Comparison of ENCODE assay signal across 17 cellular contexts in genomic region chr10:88245974-88246511, GRCh38.
DNase-seq lines count a peak whose midpoint lies in the region; ATAC-seq and TF ChIP-seq lines count a peak whose summit lies in the region.
"Had no signal": no experiment of that assay in that cellular context is flagged by ENCODE, and none has a peak within 500 bp of the region (broad histone marks: within the 10 kb centered on the region; RNA-seq: fewer than 3 reads in every experiment).

No MANE protein-coding gene starts in this region.

- H3K23ac ChIP-seq in IMR-90 (ENCODE audit: low read depth, low read length) = no peak overlapping the region

- H3K9me3 Mint-ChIP-seq in CD4-positive, alpha-beta T cell = no peaks in the 10 kb centered on the region
- no peaks in the 10 kb centered on the region for H3K9me3 Mint-ChIP-seq in activated naive CD8-positive, alpha-beta T cell treated with anti-CD3 and anti-CD28 coated beads, Interleukin-2, amount 50 U/mL, for 24 hours
- H3K9me3 Mint-ChIP-seq: activated CD8-positive, alpha-beta T cell treated with anti-CD3 and anti-CD28 coated beads for 36 hours; CD4-positive, alpha-beta memory T cell; GM23338; IgD-negative memory B cell had no signal

- no peaks in the 10 kb centered on the region for H3K36me3 Mint-ChIP-seq in CD4-positive, alpha-beta T cell (ENCODE audit: low read depth)
- H3K36me3 Mint-ChIP-seq in activated naive CD8-positive, alpha-beta T cell treated with anti-CD3 and anti-CD28 coated beads, Interleukin-2, amount 50 U/mL, for 24 hours (ENCODE audit: low read depth) = no peaks in the 10 kb centered on the region
- H3K36me3 Mint-ChIP-seq: CD4-positive, alpha-beta memory T cell; IgD-negative memory B cell had no signal

- H3K4me1 Mint-ChIP-seq in CD4-positive, alpha-beta T cell (ENCODE audit: low read depth) = peaks cover 18% of the 10 kb centered on the region
- peaks cover 13% of the 10 kb centered on the region for H3K4me1 Mint-ChIP-seq in activated naive CD8-positive, alpha-beta T cell treated with anti-CD3 and anti-CD28 coated beads, Interleukin-2, amount 50 U/mL, for 24 hours

- no peak overlapping the region for H3K27ac Mint-ChIP-seq in CD4-positive, alpha-beta T cell
- H3K27ac Mint-ChIP-seq in activated naive CD8-positive, alpha-beta T cell treated with anti-CD3 and anti-CD28 coated beads, Interleukin-2, amount 50 U/mL, for 24 hours = no peak overlapping the region
- H3K27ac Mint-ChIP-seq: activated CD8-positive, alpha-beta T cell treated with anti-CD3 and anti-CD28 coated beads for 36 hours; activated naive CD8-positive, alpha-beta T cell treated with anti-CD3 and anti-CD28 coated beads, Interleukin-2, amount 10 ng/mL, durations not matched to agents 7 days and 5 days; CD4-positive, alpha-beta memory T cell; GM23338; T-helper 2 cell treated with Interferon-gamma antibody and Interleukin-4, amounts not matched to agents 5 μg/mL and 100 μg/mL, for 36 hours had no signal

- H3K27me3 Mint-ChIP-seq in CD4-positive, alpha-beta T cell = no peaks in the 10 kb centered on the region
- H3K27me3 Mint-ChIP-seq in activated naive CD8-positive, alpha-beta T cell treated with anti-CD3 and anti-CD28 coated beads, Interleukin-2, amount 50 U/mL, for 24 hours = peaks cover 3% of the 10 kb centered on the region
- H3K27me3 Mint-ChIP-seq: activated CD8-positive, alpha-beta T cell treated with anti-CD3 and anti-CD28 coated beads for 36 hours; CD4-positive, alpha-beta memory T cell; IgD-negative memory B cell had no signal

- H3K4me1 ChIP-seq in IMR-90 (ENCODE audit: control insufficient read depth, insufficient read depth, low read length) = peaks cover 5% of the 10 kb centered on the region
- peaks cover 38 to 48% (median 43%) of the 10 kb centered on the region in 3 donors for H3K4me1 ChIP-seq in skeletal muscle tissue (ENCODE audit: control insufficient read depth in 3 of 3, insufficient read depth in 3 of 3, low read length in 3 of 3)
- H3K4me1 ChIP-seq: prostate gland had no signal

- no peak overlapping the region for H4K5ac ChIP-seq in IMR-90 (ENCODE audit: low read depth, low read length)

- POLR2A ChIA-PET in IMR-90 (lab: Charles Lee; ENCODE audit: unreplicated experiment) = no interaction called here
- POLR2A ChIA-PET in CD4-positive, alpha-beta T cell (lab: Charles Lee) = no interaction called here

- no peak overlapping the region for H3K56ac ChIP-seq in IMR-90 (ENCODE audit: extremely low read depth, insufficient read depth, low read length)

- no peak overlapping the region for H2BK20ac ChIP-seq in IMR-90 (ENCODE audit: low read depth, low read length)

- BruUV-seq in IMR-90 (replicated peaks; lab: Mats Ljungman, UMichigan) = no TSS peak

- intact Hi-C loops in IMR-90 (cut with micrococcal nuclease) = loop anchor here (10.0 kb wide), 1 partner anchor 381 kb away; the partner anchor contains the start of genes KLLN and PTEN
- intact Hi-C loops in CD4-positive, alpha-beta T cell (cut with DNase I, micrococcal nuclease) = no loop called here
- intact Hi-C loops in lower leg skin (cut with DNase I; ENCODE audit: low total_unique reads) = no loop called here

- no peak overlapping the region for H3K4ac ChIP-seq in IMR-90 (ENCODE audit: low read depth, low read length)

- TF ChIP-seq CTCF in IMR-90 (conservative IDR thresholded peaks at IDR 0.05; ENCODE audit: low read depth, low read length) = no peak
- no peak for TF ChIP-seq CTCF in CD4-positive, alpha-beta T cell (IDR thresholded peaks at IDR 0.05)
- TF ChIP-seq CTCF in lower leg skin (IDR thresholded peaks at IDR 0.05) = no peak

- no peak overlapping the region for H3K4me3 ChIP-seq in IMR-90 (ENCODE audit: insufficient read depth, low read depth, low read length)
- H3K4me3 ChIP-seq in skeletal muscle tissue (ENCODE audit: low read length in 3 of 3) = peak overlapping the region; percentile 33 to 71 (median 36)
- no peak overlapping the region for H3K4me3 ChIP-seq in lower leg skin (ENCODE audit: low read depth, poor library complexity, severe bottlenecking)
- H3K4me3 ChIP-seq: GM23338, prostate gland had no signal

- H2BK15ac ChIP-seq in IMR-90 (ENCODE audit: low read depth, low read length) = no peak overlapping the region

- whole genome bisulfite sequencing in IMR-90 (ENCODE audit: extremely low coverage in 2 of 2, insufficient read length in 1 of 2), 2 experiments = 0% methylated on average over 1 of the region's 4 CpGs; no CpG with 5 or more reads in 1 of the 2 experiments
- WGBS in lower leg skin, 2 donors = 31 to 42% methylated on average over 4 of the region's 4 CpGs

- no peak overlapping the region for H3K9ac ChIP-seq in IMR-90 (ENCODE audit: low read depth, low read length)
- H3K9ac ChIP-seq in skeletal muscle tissue (ENCODE audit: low read depth in 1 of 3, low read length in 3 of 3) = peak overlapping the region; percentile 34 to 70 (median 65)

- H3K18ac ChIP-seq in IMR-90 (ENCODE audit: low read depth, low read length) = no peak overlapping the region

- no peak overlapping the region for H2AK9ac ChIP-seq in IMR-90 (replicated peaks; ENCODE audit: low read depth, low read length, poor library complexity)

- H4K8ac ChIP-seq in IMR-90 (ENCODE audit: low read depth in 2 of 2, low read length in 2 of 2) = no peak overlapping the region

- no peak for TF ChIP-seq RAD21 in IMR-90 (IDR thresholded peaks at IDR 0.05; ENCODE audit: low read length)

- H2BK5ac ChIP-seq in IMR-90 (ENCODE audit: low read depth, low read length, poor library complexity, severe bottlenecking) = no peak overlapping the region

- ATAC-seq in IMR-90 (ENCODE audit: low read depth) (peak; percentile 35; the same call in 1 of the 2 replicates), GM19351 (IDR thresholded peaks at IDR 0.05; ENCODE audit: unreplicated experiment) (no peak)
- no peak for ATAC-seq in CD4-positive, alpha-beta T cell (ENCODE audit: poor library complexity)
- ATAC-seq in activated naive CD8-positive, alpha-beta T cell treated with anti-CD3 and anti-CD28 coated beads, Interleukin-2, amount 50 U/mL, for 24 hours = no peak
- ATAC-seq: activated CD8-positive, alpha-beta T cell treated with anti-CD3 and anti-CD28 coated beads for 36 hours; GM23338 had no signal

- 0 out of 2 replicates have a peak overlapping the region, but pooled peaks have one; percentile 7 for H3K14ac ChIP-seq in IMR-90 (replicated peaks; ENCODE audit: low read depth, low read length)

- H3K9me3 ChIP-seq in IMR-90 (ENCODE audit: control insufficient read depth, insufficient read depth, low read length) (no peaks in the 10 kb centered on the region), skeletal muscle tissue (ENCODE audit: control insufficient read depth in 3 of 3, low read length in 3 of 3) (no peaks in the 10 kb centered on the region)
- H3K9me3 ChIP-seq in CD4-positive, alpha-beta T cell (ENCODE audit: control insufficient read depth, low read length) = no peaks in the 10 kb centered on the region
- H3K9me3 ChIP-seq: prostate gland had no signal

- H2AK5ac ChIP-seq in IMR-90 (ENCODE audit: low read depth, low read length) = no peak overlapping the region

- peak overlapping the region; percentile 8; the same call in 1 of the 2 replicates for H3K4me2 ChIP-seq in IMR-90 (ENCODE audit: low read depth, low read length)
- H3K4me2 ChIP-seq: GM23338 had no signal

- CTCF ChIA-PET in IMR-90 (lab: Yijun Ruan, JAX) = no interaction called here
- CTCF ChIA-PET in CD4-positive, alpha-beta T cell (lab: Charles Lee) = no interaction called here

- DNase-seq in IMR-90 = peak; percentile 76
- peak; percentile 55 for DNase-seq in dermis blood vessel endothelial cell
- peak; percentile 21 for DNase-seq in kidney tubule cell (ENCODE audit: low spot score)
- DNase-seq in CD4-positive, alpha-beta T cell = no peak
- DNase-seq in activated naive CD8-positive, alpha-beta T cell treated with anti-CD3 and anti-CD28 coated beads, Interleukin-2, amount 50 U/mL, for 24 hours = no peak
- no peak for DNase-seq in lower leg skin (ENCODE audit: low spot score in 2 of 2)
- DNase-seq: activated CD8-positive, alpha-beta T cell treated with anti-CD3 and anti-CD28 coated beads for 36 hours; activated naive CD8-positive, alpha-beta T cell treated with anti-CD3 and anti-CD28 coated beads, Interleukin-2, amount 10 ng/mL, durations not matched to agents 7 days and 5 days; CD4-positive, alpha-beta memory T cell; erythroblast; NCI-H1930 had no signal

- H2AFZ ChIP-seq in IMR-90 (replicated peaks; ENCODE audit: low read length, poor library complexity) = no peak overlapping the region
- H2AFZ ChIP-seq: GM23338 had no signal

- H3K9me1 ChIP-seq in IMR-90 (ENCODE audit: insufficient read depth, low read length) = no peaks in the 10 kb centered on the region

- H3K36me3 ChIP-seq in IMR-90 (ENCODE audit: control insufficient read depth, insufficient read depth, low read length) (no peaks in the 10 kb centered on the region), skeletal muscle tissue (ENCODE audit: control insufficient read depth in 3 of 3, insufficient read depth in 3 of 3, low read length in 3 of 3) (no peaks in the 10 kb centered on the region)
- H3K36me3 ChIP-seq: prostate gland had no signal

- H3K27me3 ChIP-seq in IMR-90 (ENCODE audit: control insufficient read depth, insufficient read depth, low read length) = no peaks in the 10 kb centered on the region
- H3K27me3 ChIP-seq in skeletal muscle tissue (ENCODE audit: control insufficient read depth in 3 of 3, insufficient read depth in 3 of 3, low read length in 3 of 3) = no peaks in the 10 kb centered on the region
- no peaks in the 10 kb centered on the region for H3K27me3 ChIP-seq in CD4-positive, alpha-beta T cell (ENCODE audit: control insufficient read depth, insufficient read depth, low read length)

- no peak overlapping the region for H3K27ac ChIP-seq in IMR-90 (ENCODE audit: insufficient read depth, low read length)
- peak overlapping the region; percentile 78 for H3K27ac ChIP-seq in skeletal muscle tissue (ENCODE audit: low read depth, low read length)
- no peak overlapping the region for H3K27ac ChIP-seq in CD4-positive, alpha-beta T cell (ENCODE audit: low read depth, low read length)
- H3K27ac ChIP-seq: prostate gland had no signal

- in situ Hi-C loops in IMR-90 (cut with MboI; ENCODE audit: low sequenced_read_pairs) = no loop called here

- H4K20me1 ChIP-seq in IMR-90 (ENCODE audit: insufficient read depth, low read length) = no peaks in the 10 kb centered on the region

- H2BK120ac ChIP-seq in IMR-90 (ENCODE audit: low read depth, low read length) = no peak overlapping the region

- dilution Hi-C loops in IMR-90 (cut with HindIII; ENCODE audit: low sequenced_read_pairs, unreplicated experiment) = no loop called here

- no peak overlapping the region for H3K4me3 Mint-ChIP-seq in CD4-positive, alpha-beta T cell
- no peak overlapping the region for H3K4me3 Mint-ChIP-seq in activated naive CD8-positive, alpha-beta T cell treated with anti-CD3 and anti-CD28 coated beads, Interleukin-2, amount 50 U/mL, for 24 hours
- H3K4me3 Mint-ChIP-seq: activated CD8-positive, alpha-beta T cell treated with anti-CD3 and anti-CD28 coated beads for 36 hours; activated naive CD8-positive, alpha-beta T cell treated with anti-CD3 and anti-CD28 coated beads, Interleukin-2, amount 10 ng/mL, durations not matched to agents 7 days and 5 days; CD4-positive, alpha-beta memory T cell; GM23338; IgD-negative memory B cell; T-helper 2 cell treated with Interferon-gamma antibody and Interleukin-4, amounts not matched to agents 5 μg/mL and 100 μg/mL, for 36 hours had no signal

- no peak overlapping the region for H4K91ac ChIP-seq in IMR-90 (ENCODE audit: insufficient read depth, low read depth, low read length)

- no peaks in the 10 kb centered on the region for H3K79me1 ChIP-seq in IMR-90 (ENCODE audit: low read depth in 1 of 2, low read length in 2 of 2)

- TF ChIP-seq POLR2A in IMR-90 (IDR thresholded peaks at IDR 0.05; ENCODE audit: low read depth, low read length) (no peak), lower leg skin (IDR thresholded peaks at IDR 0.05) (no peak)

Comparison
In these comparisons a context has a peak if more than half of its experiments do, and no peak if none do; other contexts are left out.
1. DNase-seq: peak in IMR-90 (single experiment), dermis blood vessel endothelial cell (single experiment) and kidney tubule cell (single experiment); none in CD4-positive, alpha-beta T cell (0 of 10), activated naive CD8-positive, alpha-beta T cell treated with anti-CD3 and anti-CD28 coated beads, Interleukin-2, amount 50 U/mL, for 24 hours (single experiment) and lower leg skin (0 of 2).
2. H3K4me3 ChIP-seq: peak in skeletal muscle tissue (3 of 3); none in IMR-90 (single experiment) and lower leg skin (single experiment).